In genomic region chr13:113033054-113033453, GRCh38 we compare ENCODE assay signal across 24 cellular contexts.
"Had no signal": no experiment of that assay in that cellular context is flagged by ENCODE, and none has a peak within 500 bp of the region (broad histone marks: within the 10 kb centered on the region; RNA-seq: fewer than 3 reads in every experiment).

No MANE protein-coding gene starts in this region.

- H3K4me3 ChIP-seq: body of pancreas, esophagus squamous epithelium had no signal

- DNase-seq: activated CD4-positive, alpha-beta T cell treated with anti-CD3 and anti-CD28 coated beads for 36 hours; activated CD4-positive, alpha-beta T cell treated with anti-CD3 and anti-CD28 coated beads, Interleukin-2, amount 50 U/mL, for 1 hour; activated CD4-positive, alpha-beta T cell treated with anti-CD3 and anti-CD28 coated beads, Interleukin-2, amount 50 U/mL, for 48 hours; activated CD4-positive, CD25-positive, alpha-beta regulatory T cell; activated CD4-positive, CD25-positive, alpha-beta regulatory T cell treated with anti-CD3 and anti-CD28 coated beads, Interleukin-2, amount 50 U/mL, for 72 hours; activated CD8-positive, alpha-beta memory T cell treated with anti-CD3 and anti-CD28 coated beads for 24 hours; activated CD8-positive, alpha-beta T cell treated with anti-CD3 and anti-CD28 coated beads for 36 hours; activated effector memory CD4-positive, alpha-beta T cell treated with Interleukin-2 at 50 U/mL for 16 hours; activated gamma-delta T cell treated with Interleukin-2 at 50 U/mL for 16 hours; activated naive CD4-positive, alpha-beta T cell treated with anti-CD3 and anti-CD28 coated beads, Interleukin-2, amount 50 U/mL, for 16 hours; activated naive CD4-positive, alpha-beta T cell treated with Interleukin-2 at 50 U/mL for 16 hours; activated T-cell treated with anti-CD3 and anti-CD28 coated beads, Interleukin-2, amount 50 U/mL, for 4 hours; amniotic stem cell; body of pancreas; caudate nucleus; cortex of kidney; dermis blood vessel endothelial cell; effector CD4-positive, alpha-beta T cell; effector memory CD8-positive, alpha-beta T cell; esophagus squamous epithelium; foreskin melanocyte; T-helper 2 cell had no signal

- H3K27ac ChIP-seq: body of pancreas, esophagus squamous epithelium had no signal

- ATAC-seq: activated CD4-positive, alpha-beta T cell treated with anti-CD3 and anti-CD28 coated beads for 36 hours; activated CD8-positive, alpha-beta T cell treated with anti-CD3 and anti-CD28 coated beads for 36 hours; activated T-cell treated with anti-CD3 and anti-CD28 coated beads, Interleukin-2, amount 50 U/mL, for 4 hours; activated T-helper 17 cell treated with anti-CD3 and anti-CD28 coated beads, Interleukin-2, amount 50 U/mL, for 72 hours; body of pancreas; effector memory CD8-positive, alpha-beta T cell had no signal

- FAIRE-seq: colon had no signal

- H3K27me3 ChIP-seq: body of pancreas, esophagus squamous epithelium had no signal

- H3K9me3 ChIP-seq: body of pancreas, esophagus squamous epithelium had no signal
